Comparison of ENCODE assay signal across 8 cellular contexts in genomic region chr9:137441289-137441934, GRCh38. TPM values are rescaled to one million over a fixed set of nuclear protein-coding genes. Genes with fewer than 3 reads are reported as not detected.
A peak's percentile ranks its signal among the peaks of the same experiment; 100 is the strongest.
DNase-seq lines count a peak whose midpoint lies in the region; ATAC-seq and TF ChIP-seq lines count a peak whose summit lies in the region.

ENTPD8 (minus strand) TSS chr9:137441357; CDS start chr9:137438285, 3,072 bp downstream.

- H3K27me3 ChIP-seq in colonic mucosa: no peaks in the 10 kb centered on the region

- no peak for TF ChIP-seq CTCF in colonic mucosa (IDR thresholded peaks at IDR 0.05)

- 0 to 1% methylated on average over 30 to 31 of the region's 62 CpGs for WGBS in mesodermal cell (ENCODE audit: insufficient coverage in 2 of 2), 2 experiments

- H3K9ac ChIP-seq in colonic mucosa (ENCODE audit: low read depth in 2 of 2, low read length in 2 of 2): no peak within 1 kb of the TSS

- peaks cover 15% of the 10 kb centered on the region for H3K4me1 ChIP-seq in colonic mucosa
- H3K4me1 ChIP-seq in mesodermal cell (ENCODE audit: control insufficient read depth, insufficient read depth, low read length, poor library complexity, severe bottlenecking): no peaks in the 10 kb centered on the region

- H3K36me3 ChIP-seq in colonic mucosa (no peaks in the 10 kb centered on the region), mesodermal cell (ENCODE audit: control insufficient read depth, insufficient read depth, low read length) (no peaks in the 10 kb centered on the region)

- H3K4me3 ChIP-seq in colonic mucosa (peak within 1 kb of the TSS; percentile 44), mesodermal cell (ENCODE audit: extremely low read depth, insufficient read depth, low read length, poor library complexity, severe bottlenecking) (peak within 1 kb of the TSS; percentile 36)

- DNase-seq in NCI-H2081 (lab: John Stamatoyannopoulos, UW): peak; percentile 72 to 86
- no peak for DNase-seq in NCI-H2081 treated with DMSO at 0.1 percent for 48 hours (lab: John Stamatoyannopoulos, UW)
- DNase-seq in NCI-H510A treated with DMSO at 0.1 percent for 48 hours (lab: John Stamatoyannopoulos, UW): peak; percentile 93
- peak; percentile 88 for DNase-seq in colonic mucosa
- no peak for DNase-seq in globus pallidus (ENCODE audit: low spot score)
- DNase-seq in NK-92 (lab: John Stamatoyannopoulos, UW; ENCODE audit: unreplicated experiment): no peak

- H3K9me3 ChIP-seq in colonic mucosa (no peaks in the 10 kb centered on the region), mesodermal cell (ENCODE audit: control insufficient read depth, low read length) (no peaks in the 10 kb centered on the region)

- H3K27ac ChIP-seq in colonic mucosa (no peak within 1 kb of the TSS), mesodermal cell (ENCODE audit: low read depth, low read length, severe bottlenecking) (no peak within 1 kb of the TSS)

- intact Hi-C loops in colonic mucosa (cut with DNase I): no loop called here

- ATAC-seq in HG02885 (IDR thresholded peaks at IDR 0.05; ENCODE audit: poor library complexity, unreplicated experiment): no peak

RNA-seq across cellular contexts. Expression of gene ENTPD8, which starts in this region (rescaled TPM):
- total RNA-seq in colonic mucosa: 10 to 100 TPM; 48.3 to 72.0 TPM
- polyA plus RNA-seq in mesodermal cell (2013, experiment 1 of 2): 0.18 TPM
- polyA plus RNA-seq in mesodermal cell (2013, experiment 2 of 2): 0.25 TPM

Comparison
In these comparisons a context has a peak if more than half of its experiments do, and no peak if none do; other contexts are left out.
1. DNase-seq: peak in NCI-H2081 (2 of 2), NCI-H510A treated with DMSO at 0.1 percent for 48 hours (single experiment) and colonic mucosa (single experiment); none in NCI-H2081 treated with DMSO at 0.1 percent for 48 hours (single experiment), globus pallidus (single experiment) and NK-92 (single experiment).